Comparison of ENCODE assay signal across 1 cellular context in genomic region chr4:189355590-189355989, GRCh38.
TF ChIP-seq lines count a peak whose summit lies in the region.

No MANE protein-coding gene starts in this region.

TF ChIP-seq in H1, 55 proteins besides CTCF, POLR2A, EP300 and RAD21:
- TF ChIP-seq GTF2F1 (IDR thresholded peaks at IDR 0.05; ENCODE audit: borderline replicate concordance, low read depth, low read length) (no peak), HDAC2 (IDR thresholded peaks at IDR 0.05; ENCODE audit: borderline replicate concordance in 1 of 2, low read depth in 2 of 2, low read length in 2 of 2) (no peak), SP4 (IDR thresholded peaks at IDR 0.05; ENCODE audit: low read length) (no peak), NRF1 (IDR thresholded peaks at IDR 0.05; ENCODE audit: low read depth, low read length) (no peak), KDM5A (IDR thresholded peaks at IDR 0.05; ENCODE audit: low read length) (no peak), BCL11A (IDR thresholded peaks at IDR 0.05; ENCODE audit: low read depth in 2 of 2, low read length in 2 of 2) (no peak), SP1 (IDR thresholded peaks at IDR 0.05; ENCODE audit: low read depth, low read length) (no peak), KDM4A (IDR thresholded peaks at IDR 0.05; ENCODE audit: low read depth, low read length, severe bottlenecking) (no peak), CBX8 (IDR thresholded peaks at IDR 0.05; ENCODE audit: borderline replicate concordance, low read depth, low read length) (no peak), POU5F1 (IDR thresholded peaks at IDR 0.05; ENCODE audit: low read depth, low read length) (no peak), CREB1 (IDR thresholded peaks at IDR 0.05) (no peak), TBP (IDR thresholded peaks at IDR 0.05; ENCODE audit: low read depth, low read length) (no peak), CTBP2 (IDR thresholded peaks at IDR 0.05; ENCODE audit: borderline replicate concordance, insufficient read depth, insufficient read length, low read length) (no peak), BRCA1 (IDR thresholded peaks at IDR 0.05; ENCODE audit: low read depth, low read length) (no peak), CHD2 (IDR thresholded peaks at IDR 0.05; ENCODE audit: low read length) (no peak), ZNF274 (IDR thresholded peaks at IDR 0.05; ENCODE audit: borderline replicate concordance, extremely low read depth, low read length) (no peak)
